Comparison of ENCODE assay signal across 8 cellular contexts in the genomic region with DNA sequence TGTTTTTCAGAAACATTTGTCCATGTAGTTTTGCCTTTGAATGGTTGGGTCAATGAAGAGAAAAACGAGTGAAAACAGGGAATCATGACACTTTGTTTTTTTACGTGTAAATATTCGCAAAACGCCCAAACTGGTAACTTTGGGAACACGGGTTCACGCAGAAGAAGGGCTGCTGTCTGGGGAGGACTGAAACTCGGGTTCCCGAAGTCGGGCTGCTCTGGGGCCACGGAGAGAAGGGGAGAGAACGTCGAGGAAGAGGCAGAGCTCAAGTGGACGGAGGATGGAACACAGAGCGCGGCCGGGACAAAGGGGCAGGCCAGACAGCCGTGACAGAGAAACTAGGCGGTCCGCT. TPM values are rescaled to one million over a fixed set of nuclear protein-coding genes. Genes with fewer than 3 reads are reported as not detected.
A peak's percentile ranks its signal among the peaks of the same experiment; 100 is the strongest.
DNase-seq lines count a peak whose midpoint lies in the region; ATAC-seq, FAIRE-seq and TF ChIP-seq lines count a peak whose summit lies in the region.

No MANE protein-coding gene starts in this region.

- H4K20me1 ChIP-seq in DND-41 (ENCODE audit: insufficient read depth, low read length) (no peaks in the 10 kb centered on the region), Karpas-422 (ENCODE audit: insufficient read depth, low read depth, low read length) (no peaks in the 10 kb centered on the region), HepG2 (ENCODE audit: insufficient read depth, low read length) (no peaks in the 10 kb centered on the region)

- H3K9ac ChIP-seq in DND-41 (ENCODE audit: low read depth, low read length), result peak overlapping the region; percentile 73
- H3K9ac ChIP-seq in Karpas-422 (ENCODE audit: low read length), result peak overlapping the region; percentile 80
- H3K9ac ChIP-seq in HepG2 (ENCODE audit: insufficient read depth, low read depth, low read length), result peak overlapping the region; percentile 91

- intact Hi-C loops in body of pancreas (cut with DNase I), result loop anchor here (10.0 kb wide), 1 partner anchor 316 kb away; no protein-coding TSS in a partner anchor
- intact Hi-C loops in HepG2 (cut with micrococcal nuclease; ENCODE audit: unreplicated experiment), result loop anchor here (1.0 to 5.0 kb wide), 4 partner anchors 194 to 787 kb away; no protein-coding TSS in a partner anchor

- peaks cover 25% of the 10 kb centered on the region for H3K4me1 ChIP-seq in DND-41 (ENCODE audit: insufficient read depth, low read length)
- H3K4me1 ChIP-seq in Karpas-422 (ENCODE audit: low read length), result peaks cover 29% of the 10 kb centered on the region
- H3K4me1 ChIP-seq in body of pancreas, result peaks cover 15% of the 10 kb centered on the region
- H3K4me1 ChIP-seq in HepG2 (ENCODE audit: insufficient read depth, low read length), result peaks cover 26% of the 10 kb centered on the region
- peaks cover 7% of the 10 kb centered on the region for H3K4me1 ChIP-seq in suprapubic skin

- CTCF ChIA-PET in HepG2 (lab: Yijun Ruan, JAX; ENCODE audit: low intra/inter-chr PET ratio, low total read pairs), result no interaction called here

- H3K4me2 ChIP-seq in DND-41 (ENCODE audit: insufficient read depth, low read length), result peak overlapping the region; percentile 89
- peak overlapping the region; percentile 95 for H3K4me2 ChIP-seq in Karpas-422 (ENCODE audit: low read depth, low read length, poor library complexity, severe bottlenecking)
- H3K4me2 ChIP-seq in HepG2 (ENCODE audit: low read depth, low read length), result peak overlapping the region; percentile 97

- in situ Hi-C loops in HepG2 (cut with HindIII; ENCODE audit: extremely low pct_ligation_motif_present, low pct_unique_long_range_greater_than_20kb), result loop anchor here (10.0 kb wide), 1 partner anchor 306 kb away; no protein-coding TSS in a partner anchor
- in situ Hi-C loops in KBM-7 (cut with MboI; ENCODE audit: low pct_unique_long_range_greater_than_20kb, low sequenced_read_pairs), result no loop called here

- TF ChIP-seq EP300 in HepG2 (IDR thresholded peaks at IDR 0.05; ENCODE audit: low read depth in 2 of 2, low read length in 2 of 2) (no peak), HepG2 (CRISPR knock-in tag; IDR thresholded peaks at IDR 0.05; ENCODE audit: borderline replicate concordance) (no peak), suprapubic skin (IDR thresholded peaks at IDR 0.05) (no peak)

- no peaks in the 10 kb centered on the region for H3K36me3 ChIP-seq in DND-41 (ENCODE audit: insufficient read depth, low read length)
- no peaks in the 10 kb centered on the region for H3K36me3 ChIP-seq in Karpas-422 (ENCODE audit: insufficient read depth, low read length)
- no peaks in the 10 kb centered on the region for H3K36me3 ChIP-seq in body of pancreas (replicated peaks in 1 of 2; ENCODE audit: insufficient read depth in 1 of 2, low read depth in 2 of 2)
- no peaks in the 10 kb centered on the region; a peak in 1 of 5 replicates for H3K36me3 ChIP-seq in HepG2 (replicated peaks in 1 of 2; ENCODE audit: control insufficient read depth in 1 of 2, insufficient read depth in 2 of 2, low read length in 2 of 2)
- H3K36me3 ChIP-seq in suprapubic skin, result no peaks in the 10 kb centered on the region

- H3K9me3 ChIP-seq in DND-41 (ENCODE audit: insufficient read depth, low read length, severe bottlenecking) (no peaks in the 10 kb centered on the region), Karpas-422 (ENCODE audit: low read length) (no peaks in the 10 kb centered on the region), body of pancreas (no peaks in the 10 kb centered on the region), HepG2 (ENCODE audit: low read length) (no peaks in the 10 kb centered on the region), suprapubic skin (no peaks in the 10 kb centered on the region)

- TF ChIP-seq RAD21 in HepG2 (CRISPR knock-in tag; IDR thresholded peaks at IDR 0.05), result no peak

- POLR2A ChIA-PET in HepG2 (lab: Yijun Ruan, JAX), result interaction anchor here (0.6 to 2.9 kb wide), 11 partner anchors 9 to 914 kb away, joined by 3 to 25 read pairs (median 8); a partner anchor contains a TSS

- H3K27ac ChIP-seq in DND-41 (ENCODE audit: low read length) (peak overlapping the region; percentile 73; the same call in 1 of the 2 replicates), Karpas-422 (ENCODE audit: low read length) (peak overlapping the region; percentile 50; the same call in 1 of the 2 replicates), body of pancreas (peak overlapping the region; percentile 93 to 99 (median 96)), HepG2 (ENCODE audit: extremely low read length, insufficient read depth, low read length) (peak overlapping the region; percentile 95), suprapubic skin (peak overlapping the region; percentile 92)

- H3K27me3 ChIP-seq in DND-41 (ENCODE audit: insufficient read depth, low read length, poor library complexity) (no peaks in the 10 kb centered on the region), Karpas-422 (ENCODE audit: low read length) (no peaks in the 10 kb centered on the region), body of pancreas (no peaks in the 10 kb centered on the region), HepG2 (ENCODE audit: control insufficient read depth in 1 of 2, insufficient read depth in 2 of 2, low read length in 2 of 2) (no peaks in the 10 kb centered on the region; a peak in 1 of 5 replicates), suprapubic skin (no peaks in the 10 kb centered on the region)

- TF ChIP-seq CTCF in DND-41 (IDR thresholded peaks at IDR 0.05; ENCODE audit: borderline replicate concordance, extremely low read depth, low read length, poor library complexity, severe bottlenecking) (no peak), body of pancreas (IDR thresholded peaks at IDR 0.05) (no peak), HepG2 (CRISPR knock-in tag; IDR thresholded peaks at IDR 0.05) (no peak), suprapubic skin (IDR thresholded peaks at IDR 0.05) (no peak)

- TF ChIP-seq POLR2A in body of pancreas (IDR thresholded peaks at IDR 0.05) (no peak), HepG2 (IDR thresholded peaks at IDR 0.05; ENCODE audit: insufficient read depth in 1 of 2, low read depth in 2 of 2, low read length in 2 of 2) (no peak), suprapubic skin (IDR thresholded peaks at IDR 0.05) (no peak)

- no peaks in the 10 kb centered on the region for H3K9me2 ChIP-seq in Karpas-422 (replicated peaks; ENCODE audit: insufficient read depth, low read length)

- H2AFZ ChIP-seq in DND-41 (ENCODE audit: low read depth, low read length), result peak overlapping the region; percentile 92
- peak overlapping the region; percentile 93 for H2AFZ ChIP-seq in Karpas-422 (ENCODE audit: low read length)
- H2AFZ ChIP-seq in HepG2 (ENCODE audit: low read length), result peak overlapping the region; percentile 84

- H3K4me3 ChIP-seq in DND-41 (ENCODE audit: low read depth in 1 of 2, low read length in 2 of 2) (peak overlapping the region; percentile 19 to 76; a peak in 3 of 4 replicates), Karpas-422 (ENCODE audit: low read length) (peak overlapping the region; percentile 80), body of pancreas (peak overlapping the region; percentile 20 to 32), HepG2 (replicated peaks in 1 of 3; ENCODE audit: insufficient read depth in 1 of 3, low read depth in 2 of 3, low read length in 3 of 3) (peak overlapping the region; percentile 70 to 77 (median 74)), suprapubic skin (peak overlapping the region; percentile 73)

- FAIRE-seq in HepG2 (lab: Jason Lieb, UNC), result no peak

- 0 to 2% methylated on average over 19 of the region's 19 CpGs for WGBS in body of pancreas, 2 donors
- under 1% methylated on average over 17 of the region's 19 CpGs for WGBS in HepG2 (ENCODE audit: low lambda C conversion rate)
- WGBS in suprapubic skin, result 3% methylated on average over 19 of the region's 19 CpGs

- H3K79me2 ChIP-seq in DND-41 (ENCODE audit: insufficient read depth, low read length) (no peaks in the 10 kb centered on the region), Karpas-422 (ENCODE audit: low read length) (peaks cover 16% of the 10 kb centered on the region), HepG2 (ENCODE audit: insufficient read depth, low read length) (peaks cover 12% of the 10 kb centered on the region)

- DNase-seq in DND-41, result no peak
- no peak for DNase-seq in Karpas-422
- DNase-seq in body of pancreas, result no peak
- DNase-seq in HepG2 (ENCODE audit: low spot score), result no peak
- DNase-seq in suprapubic skin (ENCODE audit: low spot score in 2 of 2), result peak in 1 of 2 donors; percentile 87
- no peak for DNase-seq in KBM-7

- BruUV-seq in HepG2 (replicated peaks; lab: Mats Ljungman, UMichigan), result no TSS peak

- peak; percentile 5; the same call in 2 of the 3 replicates for ATAC-seq in DND-41 (ENCODE audit: insufficient read depth, low read depth)
- peak; percentile 32 for ATAC-seq in GM21423 (IDR thresholded peaks at IDR 0.05; ENCODE audit: unreplicated experiment)
- ATAC-seq in body of pancreas, result peak; percentile 56
- ATAC-seq in HepG2, result peak; percentile 86
- ATAC-seq in GM18519 (IDR thresholded peaks at IDR 0.05; ENCODE audit: low FRiP score, unreplicated experiment), result no peak

RNA-seq across cellular contexts. Expression of a gene that starts 0.5 kb away (rescaled TPM):
- 19.2 and 28.4 TPM in 2 replicates for total RNA-seq in Karpas-422 (2014; rRNA removed; shearing (Covaris generic); ENCODE audit: low replicate concordance)
- 10 to 100 TPM in 1 of 2 donors, 1 to 10 TPM in 1; 4.6 to 10.1 TPM for total RNA-seq in body of pancreas
- total RNA-seq in HepG2 (2016; rRNA removed; fragmentation: Illumina TruSeq; extraction: Trizol), result 14.6 and 17.8 TPM in 2 replicates
- 29.5 and 30.1 TPM in 2 replicates for total RNA-seq in HepG2 (2016; cell fraction: cytosol; rRNA removed; fragmentation: Illumina TruSeq; extraction: Trizol; ENCODE audit: low read depth)
- total RNA-seq in HepG2 (2016; cell fraction: insoluble cytoplasmic fraction; rRNA removed; fragmentation: Illumina TruSeq; extraction: Trizol), result 15.1 and 15.7 TPM in 2 replicates
- total RNA-seq in HepG2 (2016; cell fraction: membrane; rRNA removed; fragmentation: Illumina TruSeq; extraction: Trizol), result 29.7 and 31.0 TPM in 2 replicates
- 12.8 and 14.0 TPM in 2 replicates for total RNA-seq in HepG2 (2016; cell fraction: nucleus; rRNA removed; fragmentation: Illumina TruSeq; extraction: Trizol)
- 4.8 and 5.5 TPM in 2 replicates for polyA plus RNA-seq in HepG2 (2011; rRNA removed)
- polyA plus RNA-seq in HepG2 (2011; cell fraction: cytosol; rRNA removed), result 2.7 and 3.0 TPM in 2 replicates
- polyA plus RNA-seq in HepG2 (2011; cell fraction: nucleus; rRNA removed), result 1.7 and 2.6 TPM in 2 replicates
- polyA plus RNA-seq in HepG2 (2012), result 5.7 and 6.0 TPM in 2 replicates
- polyA plus RNA-seq in HepG2 (2016; cell fraction: cytosol; fragmentation: Illumina TruSeq; extraction: Trizol; ENCODE audit: low read depth), result 25.5 and 31.1 TPM in 2 replicates
- 12.3 and 13.7 TPM in 2 replicates for polyA plus RNA-seq in HepG2 (2016; cell fraction: insoluble cytoplasmic fraction; fragmentation: Illumina TruSeq; extraction: Trizol; ENCODE audit: low read depth)
- 23.9 and 28.6 TPM in 2 replicates for polyA plus RNA-seq in HepG2 (2016; cell fraction: membrane; fragmentation: Illumina TruSeq; extraction: Trizol; ENCODE audit: low read depth)
- polyA plus RNA-seq in HepG2 (2016; cell fraction: nucleus; fragmentation: Illumina TruSeq; extraction: Trizol; ENCODE audit: insufficient read depth, low read depth), result 15.5 and 17.4 TPM in 2 replicates
- polyA minus RNA-seq in HepG2 (2011; rRNA and poly(A)+ RNA removed; ENCODE audit: low replicate concordance), result 2.7 TPM in 2 replicates
- polyA minus RNA-seq in HepG2 (2011; cell fraction: cytosol; rRNA and poly(A)+ RNA removed), result 3.3 and 4.5 TPM in 2 replicates
- 8.5 and 9.9 TPM in 2 replicates for polyA minus RNA-seq in HepG2 (2011; cell fraction: nucleus; rRNA and poly(A)+ RNA removed)
- 10 to 100 TPM in 2 of 4 donors, 1 to 10 TPM in 2; 6.3 to 14.4 (median 8.7) TPM for total RNA-seq in suprapubic skin

RNA-seq across cellular contexts. Expression of a gene that starts 43.0 kb away (rescaled TPM):
- total RNA-seq in Karpas-422 (2014; rRNA removed; shearing (Covaris generic); ENCODE audit: low replicate concordance), result 21.3 and 41.4 TPM in 2 replicates
- total RNA-seq in body of pancreas (10 to 100 TPM in 1 of 2 donors, 1 to 10 TPM in 1; 7.8 to 26.0 TPM), HepG2 (2016; rRNA removed; fragmentation: Illumina TruSeq; extraction: Trizol) (38.8 and 63.5 TPM in 2 replicates), suprapubic skin (10 to 100 TPM; 10.7 to 15.9 (median 14.9) TPM)
- 1.1 and 2.4 TPM in 2 replicates for total RNA-seq in HepG2 (2016; cell fraction: cytosol; rRNA removed; fragmentation: Illumina TruSeq; extraction: Trizol; ENCODE audit: low read depth)
- 40.3 and 58.9 TPM in 2 replicates for total RNA-seq in HepG2 (2016; cell fraction: insoluble cytoplasmic fraction; rRNA removed; fragmentation: Illumina TruSeq; extraction: Trizol)
- 5.6 and 8.3 TPM in 2 replicates for total RNA-seq in HepG2 (2016; cell fraction: membrane; rRNA removed; fragmentation: Illumina TruSeq; extraction: Trizol)
- total RNA-seq in HepG2 (2016; cell fraction: nucleus; rRNA removed; fragmentation: Illumina TruSeq; extraction: Trizol), result 35.4 TPM in 2 replicates
- 11.8 and 14.6 TPM in 2 replicates for polyA plus RNA-seq in HepG2 (2011; rRNA removed)
- 5.4 and 7.9 TPM in 2 replicates for polyA plus RNA-seq in HepG2 (2011; cell fraction: cytosol; rRNA removed)
- polyA plus RNA-seq in HepG2 (2011; cell fraction: nucleus; rRNA removed), result 13.5 and 15.5 TPM in 2 replicates
- polyA plus RNA-seq in HepG2 (2012), result 9.6 and 15.3 TPM in 2 replicates
- polyA plus RNA-seq in HepG2 (2016; cell fraction: cytosol; fragmentation: Illumina TruSeq; extraction: Trizol; ENCODE audit: low read depth), result 0.28 and 0.40 TPM in 2 replicates
- polyA plus RNA-seq in HepG2 (2016; cell fraction: insoluble cytoplasmic fraction; fragmentation: Illumina TruSeq; extraction: Trizol; ENCODE audit: low read depth), result 20.4 and 22.1 TPM in 2 replicates
- 2.0 and 2.5 TPM in 2 replicates for polyA plus RNA-seq in HepG2 (2016; cell fraction: membrane; fragmentation: Illumina TruSeq; extraction: Trizol; ENCODE audit: low read depth)
- polyA plus RNA-seq in HepG2 (2016; cell fraction: nucleus; fragmentation: Illumina TruSeq; extraction: Trizol; ENCODE audit: insufficient read depth, low read depth), result 33.9 and 37.6 TPM in 2 replicates
- 25.7 and 34.6 TPM in 2 replicates for polyA minus RNA-seq in HepG2 (2011; rRNA and poly(A)+ RNA removed; ENCODE audit: low replicate concordance)
- polyA minus RNA-seq in HepG2 (2011; cell fraction: cytosol; rRNA and poly(A)+ RNA removed), result 17.3 and 18.2 TPM in 2 replicates
- polyA minus RNA-seq in HepG2 (2011; cell fraction: nucleus; rRNA and poly(A)+ RNA removed), result 30.4 and 37.5 TPM in 2 replicates

Comparison
In these comparisons a context has a peak if more than half of its experiments do, and no peak if none do; other contexts are left out.
1. H3K4me3 ChIP-seq: peak in every context shown above with its lines; median percentile 80 in Karpas-422; 74 in HepG2; 73 in suprapubic skin; 48 in DND-41; 26 in body of pancreas.